Comparison of ENCODE assay signal across 16 cellular contexts in the genomic region with DNA sequence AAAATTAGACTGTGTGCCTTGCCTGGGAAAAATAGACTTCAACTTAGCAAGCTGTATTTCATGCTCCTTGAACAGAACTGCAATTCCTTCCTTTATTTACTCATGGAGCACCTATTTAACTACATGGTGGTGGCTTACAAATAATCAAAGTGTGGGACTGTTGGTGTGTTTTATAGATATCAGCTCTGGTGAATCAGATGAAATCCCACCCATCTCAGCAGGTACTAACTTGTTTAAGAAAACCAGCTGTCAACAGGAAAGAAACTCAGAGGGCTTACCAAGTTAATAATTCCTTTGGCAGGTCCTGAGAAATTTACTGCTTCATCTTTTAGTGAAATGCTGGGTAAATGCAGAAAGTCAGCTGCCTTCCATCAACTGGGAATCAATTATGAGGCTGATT.
DNase-seq lines count a peak whose midpoint lies in the region; ATAC-seq and TF ChIP-seq lines count a peak whose summit lies in the region.
"Had no signal": no experiment of that assay in that cellular context is flagged by ENCODE, and none has a peak within 500 bp of the region (broad histone marks: within the 10 kb centered on the region; RNA-seq: fewer than 3 reads in every experiment).

No MANE protein-coding gene starts in this region.

- CTCF ChIA-PET in A673 (lab: Charles Lee): no interaction called here

- H3K4me3 ChIP-seq in A673 (ENCODE audit: low read depth, low read length, poor library complexity, severe bottlenecking) (no peak overlapping the region), RWPE2 (ENCODE audit: severe bottlenecking) (no peak overlapping the region), epithelial cell of esophagus (ENCODE audit: low read length) (no peak overlapping the region), upper lobe of right lung (no peak overlapping the region)
- H3K4me3 ChIP-seq: BLaER1, GM23248 had no signal

- TF ChIP-seq CTCF in A673 (conservative IDR thresholded peaks at IDR 0.05; ENCODE audit: low read depth, low read length) (no peak), RWPE2 (IDR thresholded peaks at IDR 0.05; ENCODE audit: poor library complexity, severe bottlenecking) (no peak), epithelial cell of esophagus (IDR thresholded peaks at IDR 0.05; ENCODE audit: insufficient read depth, low read depth, low read length, missing control alignments) (no peak), upper lobe of right lung (IDR thresholded peaks at IDR 0.05) (no peak)

- DNase-seq in A673 (ENCODE audit: low spot score): peak; percentile 3
- no peak for DNase-seq in RWPE2 (ENCODE audit: low spot score)
- peak; percentile 45 for DNase-seq in epithelial cell of esophagus (ENCODE audit: low read depth)
- no peak for DNase-seq in islet precursor cell
- DNase-seq in activated CD4-positive, alpha-beta T cell treated with anti-CD3 and anti-CD28 coated beads, Interleukin-2, amount 50 U/mL, for 1 hour: no peak
- DNase-seq in upper lobe of right lung: no peak
- DNase-seq: Caco-2; CD4-positive, CD25-positive, alpha-beta regulatory T cell; CD8-positive, alpha-beta T cell; DMS153; DND-41; GM23248; H9 had no signal

- H3K9me3 ChIP-seq in A673 (ENCODE audit: low read depth, low read length, poor library complexity, severe bottlenecking) (no peaks in the 10 kb centered on the region), RWPE2 (ENCODE audit: severe bottlenecking) (no peaks in the 10 kb centered on the region), upper lobe of right lung (no peaks in the 10 kb centered on the region)
- H3K9me3 ChIP-seq: BLaER1, Caco-2 had no signal

- POLR2A ChIA-PET in A673 (lab: Charles Lee; ENCODE audit: low non-redundant PET): no interaction called here

- intact Hi-C loops in A673 (cut with micrococcal nuclease; ENCODE audit: unreplicated experiment): no loop called here
- intact Hi-C loops in upper lobe of right lung (cut with DNase I): no loop called here

- H3K36me3 ChIP-seq in A673 (ENCODE audit: insufficient read depth, low read length, poor library complexity, severe bottlenecking) (no peaks in the 10 kb centered on the region), RWPE2 (ENCODE audit: low read depth) (no peaks in the 10 kb centered on the region), upper lobe of right lung (no peaks in the 10 kb centered on the region)
- H3K36me3 ChIP-seq: BLaER1 had no signal

- no peaks in the 10 kb centered on the region for H3K27me3 ChIP-seq in A673 (replicated peaks; ENCODE audit: insufficient read depth, low read depth, low read length, poor library complexity)
- H3K27me3 ChIP-seq in RWPE2 (ENCODE audit: insufficient read depth, poor library complexity, severe bottlenecking): no peaks in the 10 kb centered on the region
- H3K27me3 ChIP-seq in upper lobe of right lung: no peaks in the 10 kb centered on the region
- H3K27me3 ChIP-seq: BLaER1 had no signal

- ATAC-seq in RWPE2 (ENCODE audit: low read depth) (0 out of 3 replicates have a peak, but pooled peaks have one; percentile 25), upper lobe of right lung (no peak)
- ATAC-seq: CD8-positive, alpha-beta T cell; HCT116 had no signal

- BruUV-seq in A673 (replicated peaks; lab: Mats Ljungman, UMichigan): no TSS peak

- no peak overlapping the region for H3K27ac ChIP-seq in A673 (ENCODE audit: low read depth, low read length, poor library complexity, severe bottlenecking)
- no peak overlapping the region for H3K27ac ChIP-seq in RWPE2 (ENCODE audit: poor library complexity, severe bottlenecking)
- no peak overlapping the region for H3K27ac ChIP-seq in upper lobe of right lung
- H3K27ac ChIP-seq: BLaER1, C4-2B, GM23248 had no signal

- peaks cover 13% of the 10 kb centered on the region for H3K4me1 ChIP-seq in A673 (ENCODE audit: insufficient read depth, low read length, poor library complexity, severe bottlenecking)
- H3K4me1 ChIP-seq in RWPE2 (ENCODE audit: insufficient read depth, poor library complexity, severe bottlenecking): no peaks in the 10 kb centered on the region
- no peaks in the 10 kb centered on the region for H3K4me1 ChIP-seq in upper lobe of right lung
- H3K4me1 ChIP-seq: BLaER1, Caco-2 had no signal

Comparison
In these comparisons a context has a peak if more than half of its experiments do, and no peak if none do; other contexts are left out.
1. DNase-seq: peak in A673 (single experiment) and epithelial cell of esophagus (single experiment); none in RWPE2 (single experiment), islet precursor cell (single experiment), activated CD4-positive, alpha-beta T cell treated with anti-CD3 and anti-CD28 coated beads, Interleukin-2, amount 50 U/mL, for 1 hour (single experiment) and upper lobe of right lung (single experiment).